Comparison of ENCODE assay signal across 17 cellular contexts in the genomic region with DNA sequence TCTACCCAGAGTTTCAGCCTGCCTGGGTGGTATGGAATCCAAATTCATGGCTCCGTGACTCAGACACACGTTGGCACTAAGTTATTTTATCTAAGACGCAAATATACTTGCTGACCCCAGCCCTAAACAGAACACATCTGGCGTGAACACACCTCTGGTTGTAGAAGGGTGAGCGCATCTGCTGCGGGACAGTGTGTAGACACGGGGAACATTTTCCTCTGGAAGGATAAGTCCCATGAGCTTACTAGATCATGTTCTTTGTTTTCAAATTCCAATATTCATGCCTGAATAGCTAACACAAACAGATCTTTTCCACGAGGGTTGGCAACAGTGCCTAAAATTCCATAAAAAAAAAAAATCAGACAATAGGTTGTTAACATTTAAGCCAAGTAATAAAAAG.
DNase-seq lines count a peak whose midpoint lies in the region; ATAC-seq, FAIRE-seq and TF ChIP-seq lines count a peak whose summit lies in the region.
"Had no signal": no experiment of that assay in that cellular context is flagged by ENCODE, and none has a peak within 500 bp of the region (broad histone marks: within the 10 kb centered on the region; RNA-seq: fewer than 3 reads in every experiment).

No MANE protein-coding gene starts in this region.

- peaks cover 4% of the 10 kb centered on the region for H3K9me3 Mint-ChIP-seq in nephron

- FAIRE-seq in endothelial cell of umbilical vein (lab: Jason Lieb, UNC) = no peak
- FAIRE-seq: GM12878, GM18507 had no signal

- H3K4me2 ChIP-seq in endothelial cell of umbilical vein (ENCODE audit: insufficient read depth, low read length) = no peak overlapping the region
- H3K4me2 ChIP-seq: BLaER1 treated with 17β-estradiol and CSF1 and Interleukin-3, amounts not matched to agents 10 nM and 100 nM; GM23338 had no signal

- no peaks in the 10 kb centered on the region for H3K36me3 ChIP-seq in ascending aorta
- H3K36me3 ChIP-seq in endothelial cell of umbilical vein (ENCODE audit: control insufficient read depth in 2 of 2, extremely low read depth in 1 of 2, insufficient read depth in 2 of 2, low read length in 2 of 2) = no peaks in the 10 kb centered on the region
- H3K36me3 ChIP-seq in psoas muscle (ENCODE audit: insufficient read depth in 1 of 2, low read depth in 1 of 2) = no peaks in the 10 kb centered on the region
- H3K36me3 ChIP-seq: BLaER1 treated with 17β-estradiol and CSF1 and Interleukin-3, amounts not matched to agents 10 nM and 100 nM had no signal

- peak overlapping the region; percentile 22 for H2AFZ ChIP-seq in endothelial cell of umbilical vein (ENCODE audit: low read depth, low read length)
- H2AFZ ChIP-seq: GM23338 had no signal

- peaks cover 3% of the 10 kb centered on the region for H3K27me3 Mint-ChIP-seq in nephron (ENCODE audit: low read depth)

- BruUV-seq in endothelial cell of umbilical vein (replicated peaks; lab: Mats Ljungman, UMichigan) = no TSS peak

- no peak for TF ChIP-seq POLR2A in endothelial cell of umbilical vein (IDR thresholded peaks at IDR 0.05; ENCODE audit: low read depth, low read length)

- in situ Hi-C loops in Caki2 (cut with HindIII; ENCODE audit: low pct_unique_long_range_greater_than_20kb, low sequenced_read_pairs) = no loop called here

- H3K4me1 ChIP-seq in ascending aorta (peaks cover 0 to 8% of the 10 kb centered on the region in 2 donors), endothelial cell of umbilical vein (ENCODE audit: control insufficient read depth, extremely low read depth, insufficient read depth, low read length) (no peaks in the 10 kb centered on the region), psoas muscle (no peaks in the 10 kb centered on the region)

- dilution Hi-C loops in endothelial cell of umbilical vein (cut with MboI; ENCODE audit: extremely low pct_ligation_motif_present, low sequenced_read_pairs) = no loop called here

- H3K4me3 ChIP-seq in ascending aorta (no peak overlapping the region), endothelial cell of umbilical vein (replicated peaks in 1 of 3; ENCODE audit: insufficient read depth in 1 of 3, low read depth in 1 of 3, low read length in 3 of 3) (no peak overlapping the region), psoas muscle (no peak overlapping the region)
- H3K4me3 ChIP-seq: BLaER1 treated with 17β-estradiol and CSF1 and Interleukin-3, amounts not matched to agents 10 nM and 100 nM; GM12878; GM23338 had no signal

- peak; percentile 48 for DNase-seq in Caki2 (ENCODE audit: low read depth)
- no peak for DNase-seq in ascending aorta (ENCODE audit: low spot score in 2 of 2)
- DNase-seq in endothelial cell of umbilical vein (ENCODE audit: low read depth, low spot score) = peak; percentile 61
- no peak for DNase-seq in psoas muscle
- no peak for DNase-seq in NCI-H1417 treated with DMSO at 0.1 percent for 48 hours (lab: John Stamatoyannopoulos, UW)
- no peak for DNase-seq in NCI-H774 (lab: John Stamatoyannopoulos, UW)
- DNase-seq in SIG-M5 treated with dmso at 0.1 percent for 504 hours (lab: John Stamatoyannopoulos, UW; ENCODE audit: unreplicated experiment) = no peak
- DNase-seq: 8988T; Calu3; CD4-positive, CD25-positive, alpha-beta regulatory T cell; DMS 273 treated with DMSO at 0.1 percent for 48 hours; H7 had no signal

- H3K79me2 ChIP-seq in endothelial cell of umbilical vein (ENCODE audit: control insufficient read depth, insufficient read depth, low read length) = no peaks in the 10 kb centered on the region

- 51 to 55% (median 51%) methylated on average over 8 of the region's 8 CpGs for WGBS in psoas muscle, 3 donors

- no peak overlapping the region for H3K9ac ChIP-seq in endothelial cell of umbilical vein (replicated peaks; ENCODE audit: extremely low read depth, insufficient read depth, low read length)
- H3K9ac ChIP-seq: BLaER1 treated with 17β-estradiol and CSF1 and Interleukin-3, amounts not matched to agents 10 nM and 100 nM had no signal

- no peaks in the 10 kb centered on the region for H4K20me1 ChIP-seq in endothelial cell of umbilical vein (replicated peaks; ENCODE audit: control insufficient read depth, extremely low read depth, insufficient read depth, low read length)
- H4K20me1 ChIP-seq: BLaER1 treated with 17β-estradiol and CSF1 and Interleukin-3, amounts not matched to agents 10 nM and 100 nM had no signal

- no peaks in the 10 kb centered on the region for H3K27me3 ChIP-seq in ascending aorta
- no peaks in the 10 kb centered on the region for H3K27me3 ChIP-seq in endothelial cell of umbilical vein (ENCODE audit: control insufficient read depth in 2 of 2, insufficient read depth in 2 of 2, low read length in 2 of 2)
- peaks cover 0 to 4% (median 0%) of the 10 kb centered on the region in 3 donors for H3K27me3 ChIP-seq in psoas muscle (ENCODE audit: insufficient read depth in 3 of 3, low read length in 2 of 3)
- H3K27me3 ChIP-seq: BLaER1 treated with 17β-estradiol and CSF1 and Interleukin-3, amounts not matched to agents 10 nM and 100 nM had no signal

- H3K36me3 Mint-ChIP-seq in nephron (ENCODE audit: low read depth) = no peaks in the 10 kb centered on the region
- H3K36me3 Mint-ChIP-seq: CD4-positive, CD25-positive, alpha-beta regulatory T cell had no signal

- H3K27ac ChIP-seq in ascending aorta = peak overlapping the region; percentile 45
- H3K27ac ChIP-seq in endothelial cell of umbilical vein (ENCODE audit: insufficient read depth, low read depth, low read length) = no peak overlapping the region
- no peak overlapping the region for H3K27ac ChIP-seq in psoas muscle
- H3K27ac ChIP-seq: BLaER1 treated with 17β-estradiol and CSF1 and Interleukin-3, amounts not matched to agents 10 nM and 100 nM had no signal

- no peaks in the 10 kb centered on the region for H3K9me1 ChIP-seq in endothelial cell of umbilical vein (replicated peaks; ENCODE audit: control insufficient read depth, extremely low read depth, insufficient read depth, low read length)

- TF ChIP-seq CTCF in ascending aorta (IDR thresholded peaks at IDR 0.05) = no peak
- no peak for TF ChIP-seq CTCF in endothelial cell of umbilical vein (IDR thresholded peaks at IDR 0.05; ENCODE audit: extremely low read depth in 1 of 2, insufficient read depth in 1 of 2, low read depth in 1 of 2, low read length in 2 of 2)
- no peak for TF ChIP-seq CTCF in nephron (IDR thresholded peaks at IDR 0.05; ENCODE audit: unreplicated experiment in 3 of 3)
- no peak for TF ChIP-seq CTCF in psoas muscle (IDR thresholded peaks at IDR 0.05)

- intact Hi-C loops in ascending aorta (cut with DNase I) (no loop called here), endothelial cell of umbilical vein (cut with micrococcal nuclease) (no loop called here), psoas muscle (cut with DNase I) (no loop called here)

- H3K4me1 Mint-ChIP-seq in nephron = peaks cover 26% of the 10 kb centered on the region
- H3K4me1 Mint-ChIP-seq: CD4-positive, CD25-positive, alpha-beta regulatory T cell; GM23338 had no signal

- H3K9me3 ChIP-seq in ascending aorta = no peaks in the 10 kb centered on the region
- no peaks in the 10 kb centered on the region for H3K9me3 ChIP-seq in endothelial cell of umbilical vein (replicated peaks; ENCODE audit: control insufficient read depth, insufficient read depth, low read length)
- no peaks in the 10 kb centered on the region for H3K9me3 ChIP-seq in psoas muscle

- peak overlapping the region; percentile 50 to 87 (median 72) for H3K27ac Mint-ChIP-seq in nephron
- H3K27ac Mint-ChIP-seq: CD4-positive, CD25-positive, alpha-beta regulatory T cell; GM23338 had no signal

- CTCF ChIA-PET in endothelial cell of umbilical vein (lab: Charles Lee) = interaction anchor here (1.5 kb wide), 1 partner anchor 10 kb away, joined by 5 read pairs; no protein-coding TSS in a partner anchor

- no peak overlapping the region for H3K4me3 Mint-ChIP-seq in nephron
- H3K4me3 Mint-ChIP-seq: CD4-positive, CD25-positive, alpha-beta regulatory T cell; GM23338 had no signal

- POLR2A ChIA-PET in endothelial cell of umbilical vein (lab: Charles Lee) = no interaction called here

- ATAC-seq in psoas muscle = no peak
- ATAC-seq: GM12878, GM23338 had no signal

TF ChIP-seq in endothelial cell of umbilical vein, 7 proteins besides CTCF, POLR2A, EP300 and RAD21:
- TF ChIP-seq JUN (IDR thresholded peaks at IDR 0.05; ENCODE audit: borderline replicate concordance, insufficient read depth, insufficient read length, low read depth) (no peak), GATA2 (IDR thresholded peaks at IDR 0.05; ENCODE audit: insufficient read depth, insufficient read length, low read depth, low read length) (no peak), POLR2AphosphoS5 (IDR thresholded peaks at IDR 0.05; ENCODE audit: insufficient read depth, low read depth, low read length) (no peak), MYC (IDR thresholded peaks at IDR 0.05; ENCODE audit: low read depth, low read length) (no peak), EZH2 (IDR thresholded peaks at IDR 0.05; ENCODE audit: borderline replicate concordance, low read depth, low read length, severe bottlenecking) (no peak), FOS (IDR thresholded peaks at IDR 0.05; ENCODE audit: borderline replicate concordance, insufficient read depth, low read length) (no peak)
- TF ChIP-seq, protein P1, sequence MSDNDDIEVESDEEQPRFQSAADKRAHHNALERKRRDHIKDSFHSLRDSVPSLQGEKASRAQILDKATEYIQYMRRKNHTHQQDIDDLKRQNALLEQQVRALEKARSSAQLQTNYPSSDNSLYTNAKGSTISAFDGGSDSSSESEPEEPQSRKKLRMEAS (IDR thresholded peaks at IDR 0.05; ENCODE audit: insufficient read depth, insufficient read length) = no peak

Comparison
In these comparisons a context has a peak if more than half of its experiments do, and no peak if none do; other contexts are left out.
1. DNase-seq: peak in Caki2 (single experiment) and endothelial cell of umbilical vein (single experiment); none in ascending aorta (0 of 2), psoas muscle (0 of 2), NCI-H1417 treated with DMSO at 0.1 percent for 48 hours (single experiment), NCI-H774 (single experiment) and SIG-M5 treated with dmso at 0.1 percent for 504 hours (single experiment).
2. H3K27ac ChIP-seq: peak in ascending aorta (2 of 2); none in endothelial cell of umbilical vein (single experiment) and psoas muscle (single experiment).